24 cellular contexts compared by ENCODE assay signal in the genomic region with DNA sequence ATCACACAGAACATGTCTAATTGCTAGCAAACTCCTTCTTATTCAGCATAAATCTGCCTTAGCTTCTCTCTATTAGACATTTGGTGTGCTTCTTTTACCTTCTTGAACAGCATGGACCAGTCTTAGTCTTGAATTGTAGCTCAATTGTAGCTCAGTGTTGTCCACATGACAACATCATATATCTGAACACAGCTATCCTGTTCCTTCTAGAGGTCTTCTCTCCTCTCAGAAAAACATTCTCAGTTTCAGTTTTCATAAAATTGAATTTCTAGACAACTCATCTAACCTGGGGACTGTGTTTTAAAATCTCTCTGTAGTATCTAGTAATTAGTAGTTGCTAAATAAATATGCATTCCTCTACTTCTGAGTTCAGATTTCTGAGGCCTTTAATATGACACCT. TPM values are rescaled to one million over a fixed set of nuclear protein-coding genes. Genes with fewer than 3 reads are reported as not detected.
DNase-seq lines count a peak whose midpoint lies in the region; ATAC-seq, FAIRE-seq and TF ChIP-seq lines count a peak whose summit lies in the region.
"Had no signal": no experiment of that assay in that cellular context is flagged by ENCODE, and none has a peak within 500 bp of the region (broad histone marks: within the 10 kb centered on the region; RNA-seq: fewer than 3 reads in every experiment).

No MANE protein-coding gene starts in this region.

- no peak overlapping the region for H3K27ac ChIP-seq in GM23338 (ENCODE audit: low read depth)
- H3K27ac ChIP-seq in kidney (ENCODE audit: low read depth in 2 of 2, low read length in 2 of 2) = no peak overlapping the region
- H3K27ac ChIP-seq: BLaER1, GM23248, HL-60 had no signal

- H2AFZ ChIP-seq in GM23338 = peak overlapping the region; percentile 68; the same call in 1 of the 2 replicates
- H2AFZ ChIP-seq: GM23248 had no signal

- FAIRE-seq in kidney (lab: Jason Lieb, UNC) = no peak
- FAIRE-seq: GM12878, GM19239, H54 had no signal

- H3K36me3 ChIP-seq in GM23338 (ENCODE audit: insufficient read depth) (no peaks in the 10 kb centered on the region), kidney (ENCODE audit: control insufficient read depth in 1 of 2, insufficient read depth in 2 of 2, low read length in 2 of 2) (no peaks in the 10 kb centered on the region)
- H3K36me3 ChIP-seq: BLaER1 had no signal

- intact Hi-C loops in activated CD4-positive, alpha-beta T cell treated with anti-CD3 and anti-CD28 coated beads for 36 hours (cut with DNase I, micrococcal nuclease) = loop anchor here (10.0 kb wide), 2 partner anchors 178 to 368 kb away; a partner anchor contains a TSS
- intact Hi-C loops in kidney (cut with DNase I) = loop anchor here (10.0 kb wide), 1 partner anchor 488 kb away; no protein-coding TSS in a partner anchor

- H3K4me3 ChIP-seq in GM23338 = no peak overlapping the region
- H3K4me3 ChIP-seq in kidney (ENCODE audit: low read length in 2 of 2) = no peak overlapping the region
- H3K4me3 ChIP-seq: BLaER1, GM12878, GM23248 had no signal

- H3K4me3 Mint-ChIP-seq in activated CD4-positive, alpha-beta T cell treated with anti-CD3 and anti-CD28 coated beads for 36 hours = no peak overlapping the region
- H3K4me3 Mint-ChIP-seq in GM23338 = no peak overlapping the region
- H3K4me3 Mint-ChIP-seq in activated T-helper 17 cell treated with anti-CD3 and anti-CD28 coated beads, Interleukin-2, amount 50 U/mL, for 72 hours = peak overlapping the region; percentile 53
- no peak overlapping the region for H3K4me3 Mint-ChIP-seq in stimulated activated memory B cell treated with anti-CD40 and anti-IgM and Interleukin-4, amounts not matched to agents 10 μg/mL and 1 μg/mL and 100 μg/mL, for 72 hours
- H3K4me3 Mint-ChIP-seq: CD14-positive monocyte; CD8-positive, alpha-beta T cell had no signal

- H3K9me3 ChIP-seq in kidney (ENCODE audit: control insufficient read depth in 1 of 2, low read length in 2 of 2) = no peaks in the 10 kb centered on the region
- H3K9me3 ChIP-seq: BLaER1 had no signal

- no peak overlapping the region for H3K27ac Mint-ChIP-seq in activated CD4-positive, alpha-beta T cell treated with anti-CD3 and anti-CD28 coated beads for 36 hours
- no peak overlapping the region for H3K27ac Mint-ChIP-seq in GM23338
- H3K27ac Mint-ChIP-seq in activated T-helper 17 cell treated with anti-CD3 and anti-CD28 coated beads, Interleukin-2, amount 50 U/mL, for 72 hours = peak overlapping the region; percentile 60
- H3K27ac Mint-ChIP-seq in stimulated activated memory B cell treated with anti-CD40 and anti-IgM and Interleukin-4, amounts not matched to agents 10 μg/mL and 1 μg/mL and 100 μg/mL, for 72 hours = no peak overlapping the region
- H3K27ac Mint-ChIP-seq: CD8-positive, alpha-beta T cell had no signal

- POLR2A ChIA-PET in activated CD4-positive, alpha-beta T cell treated with anti-CD3 and anti-CD28 coated beads for 36 hours (lab: Charles Lee) = no interaction called here

- peak; percentile 60 for ATAC-seq in activated CD4-positive, alpha-beta T cell treated with anti-CD3 and anti-CD28 coated beads for 36 hours
- no peak for ATAC-seq in GM23338
- ATAC-seq in activated T-helper 17 cell treated with anti-CD3 and anti-CD28 coated beads, Interleukin-2, amount 50 U/mL, for 72 hours (replicated peaks) = peak; percentile 65
- no peak for ATAC-seq in stimulated activated memory B cell treated with anti-CD40 and anti-IgM and Interleukin-4, amounts not matched to agents 10 μg/mL and 1 μg/mL and 100 μg/mL, for 72 hours
- ATAC-seq: CD8-positive, alpha-beta T cell; GM12878 had no signal

- H3K4me2 ChIP-seq in GM23338 = no peak overlapping the region
- H3K4me2 ChIP-seq: BLaER1 had no signal

- TF ChIP-seq CTCF in GM23338 (conservative IDR thresholded peaks at IDR 0.05; ENCODE audit: low read depth in 2 of 2) = no peak
- TF ChIP-seq CTCF in kidney (IDR thresholded peaks at IDR 0.05; ENCODE audit: borderline replicate concordance, extremely low read depth, insufficient read depth) = no peak

- H3K79me2 ChIP-seq in GM23338 (replicated peaks; ENCODE audit: insufficient read depth) = no peaks in the 10 kb centered on the region

- H3K27me3 Mint-ChIP-seq in activated CD4-positive, alpha-beta T cell treated with anti-CD3 and anti-CD28 coated beads for 36 hours = no peaks in the 10 kb centered on the region
- no peaks in the 10 kb centered on the region for H3K27me3 Mint-ChIP-seq in GM23338 (ENCODE audit: insufficient read depth, low read depth, poor library complexity)
- peaks cover 5% of the 10 kb centered on the region for H3K27me3 Mint-ChIP-seq in activated T-helper 17 cell treated with anti-CD3 and anti-CD28 coated beads, Interleukin-2, amount 50 U/mL, for 72 hours
- H3K27me3 Mint-ChIP-seq in stimulated activated memory B cell treated with anti-CD40 and anti-IgM and Interleukin-4, amounts not matched to agents 10 μg/mL and 1 μg/mL and 100 μg/mL, for 72 hours = peaks cover 11% of the 10 kb centered on the region

- no peaks in the 10 kb centered on the region for H3K36me3 Mint-ChIP-seq in activated CD4-positive, alpha-beta T cell treated with anti-CD3 and anti-CD28 coated beads for 36 hours (ENCODE audit: low read depth)
- H3K36me3 Mint-ChIP-seq in GM23338 (ENCODE audit: low read depth) = 0 out of 3 replicates have a peak, but pooled peaks cover 5% of the 10 kb centered on the region
- H3K36me3 Mint-ChIP-seq in activated T-helper 17 cell treated with anti-CD3 and anti-CD28 coated beads, Interleukin-2, amount 50 U/mL, for 72 hours (ENCODE audit: low read depth) = no peaks in the 10 kb centered on the region
- H3K36me3 Mint-ChIP-seq in stimulated activated memory B cell treated with anti-CD40 and anti-IgM and Interleukin-4, amounts not matched to agents 10 μg/mL and 1 μg/mL and 100 μg/mL, for 72 hours = no peaks in the 10 kb centered on the region
- H3K36me3 Mint-ChIP-seq: CD14-positive monocyte; CD8-positive, alpha-beta T cell had no signal

- 0 out of 2 replicates have a peak, but pooled peaks cover 8% of the 10 kb centered on the region for H3K9me2 ChIP-seq in GM23338 (ENCODE audit: insufficient read depth)

- CTCF ChIA-PET in activated CD4-positive, alpha-beta T cell treated with anti-CD3 and anti-CD28 coated beads for 36 hours (lab: Charles Lee) = interaction anchor here (0.7 to 1.0 kb wide), 3 partner anchors 23 to 511 kb away, joined by 3 read pairs; no protein-coding TSS in a partner anchor

- no peaks in the 10 kb centered on the region for H4K20me1 ChIP-seq in GM23338 (replicated peaks; ENCODE audit: insufficient read depth)
- H4K20me1 ChIP-seq: BLaER1 had no signal

- peaks cover 30% of the 10 kb centered on the region for H3K4me1 ChIP-seq in GM23338 (ENCODE audit: insufficient read depth)
- H3K4me1 ChIP-seq in kidney (ENCODE audit: control insufficient read depth in 1 of 2, insufficient read depth in 1 of 2, low read depth in 1 of 2, low read length in 2 of 2) = peaks cover 0 to 2% of the 10 kb centered on the region in 2 donors
- H3K4me1 ChIP-seq: BLaER1 had no signal

- no peak overlapping the region for H3K9ac ChIP-seq in kidney (ENCODE audit: low read length in 2 of 2)
- H3K9ac ChIP-seq: BLaER1, GM23248 had no signal

- peaks cover 35% of the 10 kb centered on the region for H3K4me1 Mint-ChIP-seq in activated CD4-positive, alpha-beta T cell treated with anti-CD3 and anti-CD28 coated beads for 36 hours
- peaks cover 24% of the 10 kb centered on the region for H3K4me1 Mint-ChIP-seq in GM23338
- peaks cover 15% of the 10 kb centered on the region for H3K4me1 Mint-ChIP-seq in activated T-helper 17 cell treated with anti-CD3 and anti-CD28 coated beads, Interleukin-2, amount 50 U/mL, for 72 hours
- peaks cover 7% of the 10 kb centered on the region for H3K4me1 Mint-ChIP-seq in stimulated activated memory B cell treated with anti-CD40 and anti-IgM and Interleukin-4, amounts not matched to agents 10 μg/mL and 1 μg/mL and 100 μg/mL, for 72 hours

- H3K27me3 ChIP-seq in GM23338 (ENCODE audit: insufficient read depth) = no peaks in the 10 kb centered on the region
- H3K27me3 ChIP-seq: BLaER1 had no signal

- no peak for DNase-seq in activated CD4-positive, alpha-beta T cell treated with anti-CD3 and anti-CD28 coated beads for 36 hours
- DNase-seq in activated CD4-positive, alpha-beta T cell treated with anti-CD3 and anti-CD28 coated beads for 1 hour = no peak
- DNase-seq in GM23338 (ENCODE audit: low spot score) = no peak
- DNase-seq in CD1c-positive myeloid dendritic cell (ENCODE audit: extremely low spot score) = no peak
- DNase-seq in kidney = no peak
- DNase-seq: 8988T; Calu3; CD8-positive, alpha-beta T cell; DND-41; EL; GM23248; HCEC 1CT had no signal

- no peaks in the 10 kb centered on the region for H3F3A ChIP-seq in GM23338 (replicated peaks; ENCODE audit: low read depth)

- no peaks in the 10 kb centered on the region for H3K9me3 Mint-ChIP-seq in activated CD4-positive, alpha-beta T cell treated with anti-CD3 and anti-CD28 coated beads for 36 hours (ENCODE audit: low read depth)
- H3K9me3 Mint-ChIP-seq in GM23338 = no peaks in the 10 kb centered on the region; the same call in 2 of the 3 replicates
- peaks cover 3% of the 10 kb centered on the region for H3K9me3 Mint-ChIP-seq in activated T-helper 17 cell treated with anti-CD3 and anti-CD28 coated beads, Interleukin-2, amount 50 U/mL, for 72 hours
- H3K9me3 Mint-ChIP-seq in stimulated activated memory B cell treated with anti-CD40 and anti-IgM and Interleukin-4, amounts not matched to agents 10 μg/mL and 1 μg/mL and 100 μg/mL, for 72 hours = peaks cover 3% of the 10 kb centered on the region
- H3K9me3 Mint-ChIP-seq: CD8-positive, alpha-beta T cell had no signal

TF ChIP-seq in GM23338, 12 proteins besides CTCF, POLR2A, EP300 and RAD21:
- TF ChIP-seq STAT1 (IDR thresholded peaks at IDR 0.05; ENCODE audit: unreplicated experiment) = no peak
- TF ChIP-seq ZNF114 (CRISPR knock-in tag; IDR thresholded peaks at IDR 0.05) = no peak

RNA-seq across cellular contexts. Expression of a gene that starts 47.6 kb away (rescaled TPM):
- not detected for total RNA-seq in activated CD4-positive, alpha-beta T cell treated with anti-CD3 and anti-CD28 coated beads for 36 hours
- 0.94 TPM in 1 of 2 replicates, not detected in the other for total RNA-seq in GM23338 (2014; rRNA removed; shearing (Covaris generic))
- polyA plus RNA-seq in GM23338 (2016; fragmentation: Nextera tagmentation; extraction: Ambion mirVana) (0.90 and 0.91 TPM in 2 replicates), kidney (ENCODE audit: insufficient read depth, low read depth, low replicate concordance) (0.90 TPM)
- not detected for total RNA-seq in activated T-helper 17 cell treated with anti-CD3 and anti-CD28 coated beads, Interleukin-2, amount 50 U/mL, for 72 hours
- 0.41 TPM for total RNA-seq in kidney
- total RNA-seq: A673; CD8-positive, alpha-beta T cell; G401; GM12878; GM23248; HT1080 had no signal
- polyA plus RNA-seq: AG04450, CD14-positive monocyte had no signal

Comparison
In these comparisons a context has a peak if more than half of its experiments do, and no peak if none do; other contexts are left out.
1. ATAC-seq: peak in activated CD4-positive, alpha-beta T cell treated with anti-CD3 and anti-CD28 coated beads for 36 hours (single experiment) and activated T-helper 17 cell treated with anti-CD3 and anti-CD28 coated beads, Interleukin-2, amount 50 U/mL, for 72 hours (single experiment); none in GM23338 (single experiment) and stimulated activated memory B cell treated with anti-CD40 and anti-IgM and Interleukin-4, amounts not matched to agents 10 μg/mL and 1 μg/mL and 100 μg/mL, for 72 hours (single experiment).